22 cellular contexts compared by ENCODE assay signal in the genomic region with DNA sequence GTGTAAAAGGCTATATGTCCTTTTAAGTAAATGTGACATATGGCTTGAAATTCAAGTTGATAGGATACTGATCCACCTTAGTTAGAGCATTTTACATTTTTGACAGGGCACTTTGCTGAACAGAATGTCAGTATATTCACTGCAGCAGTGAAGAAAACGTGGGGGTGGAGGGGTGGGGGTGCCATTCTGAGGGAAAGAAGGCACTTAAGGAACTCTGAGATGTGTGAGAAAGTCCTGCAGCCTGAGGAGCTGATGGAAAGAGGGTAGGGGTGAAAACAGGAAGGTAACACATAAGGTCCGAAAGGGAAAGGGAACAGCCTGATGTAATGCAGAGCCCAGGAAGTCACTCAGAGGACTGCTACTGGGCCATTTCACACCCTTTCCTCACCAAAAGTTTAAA.
"Had no signal": no experiment of that assay in that cellular context is flagged by ENCODE, and none has a peak within 500 bp of the region (broad histone marks: within the 10 kb centered on the region; RNA-seq: fewer than 3 reads in every experiment).

No MANE protein-coding gene starts in this region.

- H3K27me3 ChIP-seq: adrenal gland had no signal

- H3K4me1 ChIP-seq: adrenal gland had no signal

- H3K36me3 ChIP-seq: adrenal gland, WERI-Rb-1 had no signal

- H3K27ac ChIP-seq: adrenal gland, WERI-Rb-1 had no signal

- DNase-seq: activated CD4-positive, alpha-beta T cell treated with anti-CD3 and anti-CD28 coated beads for 4 hours; activated CD8-positive, alpha-beta memory T cell treated with anti-CD3 and anti-CD28 coated beads, Interleukin-2, amount 50 U/mL, for 4 hours; activated CD8-positive, alpha-beta T cell treated with anti-CD3 and anti-CD28 coated beads for 36 hours; activated naive CD4-positive, alpha-beta T cell treated with anti-CD3 and anti-CD28 coated beads, Interleukin-2, amount 50 U/mL, for 16 hours; activated naive CD8-positive, alpha-beta T cell treated with anti-CD3 and anti-CD28 coated beads, Interleukin-2, amount 10 ng/mL, durations not matched to agents 7 days and 5 days; adrenal gland; anterior cingulate cortex; KG1; NCI-H1092; NCI-H1417; NCI-H1930; NCI-H2171 treated with DMSO at 0.1 percent for 48 hours; NCI-H345; NCI-H510A; NCI-H526 treated with DMSO at 0.1 percent for 48 hours; NCI-H82; SIG-M5; T-cell; T-helper 2 cell; T1000; WERI-Rb-1 had no signal

- H3K9me3 ChIP-seq: adrenal gland had no signal

- H3K4me3 ChIP-seq: adrenal gland had no signal

- ATAC-seq: activated CD4-positive, CD25-positive, alpha-beta regulatory T cell treated with anti-CD3 and anti-CD28 coated beads, Interleukin-2, amount 50 U/mL, for 24 hours; activated CD8-positive, alpha-beta T cell treated with anti-CD3 and anti-CD28 coated beads for 36 hours; T-cell had no signal
